17 cellular contexts compared by ENCODE assay signal in the genomic region with DNA sequence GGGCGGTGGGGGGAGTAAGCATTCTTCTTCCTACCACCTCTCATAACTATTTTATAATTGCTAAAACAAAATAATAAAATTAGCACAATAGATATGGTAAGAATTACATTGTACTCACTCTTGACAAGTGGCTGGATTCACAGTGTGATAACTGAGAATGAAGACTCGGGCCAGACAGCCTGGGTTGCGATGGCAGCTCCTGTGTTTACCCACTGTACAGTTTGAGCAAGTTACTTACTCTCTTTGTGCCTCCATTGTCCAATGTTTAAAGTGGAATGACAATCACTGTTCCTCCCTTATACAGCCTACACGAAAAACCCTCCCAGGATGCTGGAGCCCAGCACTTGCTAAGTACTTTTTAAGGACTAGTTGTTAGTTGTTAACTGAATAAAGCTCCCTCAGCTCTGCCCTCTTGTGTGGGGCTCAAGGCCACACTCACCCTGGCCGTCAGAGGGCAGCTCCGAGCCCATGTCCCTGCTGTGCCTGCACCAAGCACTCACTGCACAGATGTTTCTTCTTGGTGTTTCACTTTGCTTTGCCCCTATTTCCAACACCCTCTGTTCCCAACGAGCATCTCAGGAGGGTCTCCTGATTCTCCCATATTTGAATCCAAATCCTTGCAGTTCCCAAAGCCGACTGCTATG. TPM values are rescaled to one million over a fixed set of nuclear protein-coding genes. Genes with fewer than 3 reads are reported as not detected.
DNase-seq lines count a peak whose midpoint lies in the region; ATAC-seq and TF ChIP-seq lines count a peak whose summit lies in the region.
"Had no signal": no experiment of that assay in that cellular context is flagged by ENCODE, and none has a peak within 500 bp of the region (broad histone marks: within the 10 kb centered on the region; RNA-seq: fewer than 3 reads in every experiment).

No MANE protein-coding gene starts in this region.

- intact Hi-C loops in Calu3 (cut with micrococcal nuclease; ENCODE audit: unreplicated experiment): no loop called here
- intact Hi-C loops in CD8-positive, alpha-beta T cell (cut with DNase I, micrococcal nuclease): no loop called here

- DNase-seq in Calu3 (peak; percentile 27), LoVo (ENCODE audit: low spot score) (peak; percentile 11), astrocyte of the spinal cord (ENCODE audit: low read depth, low spot score) (no peak), lung microvascular endothelial cell (ENCODE audit: low read depth in 2 of 2) (peak; percentile 19 to 45), kidney tubule cell (ENCODE audit: low spot score) (no peak), amniotic stem cell (lab: John Stamatoyannopoulos, UW) (no peak)
- DNase-seq in activated T-cell treated with anti-CD3 and anti-CD28 coated beads, Interleukin-2, amount 50 U/mL, for 48 hours: no peak
- no peak for DNase-seq in CD8-positive, alpha-beta T cell
- DNase-seq: activated CD8-positive, alpha-beta T cell treated with anti-CD3 and anti-CD28 coated beads, Interleukin-2, amount 10 ng/mL, durations not matched to agents 7 days and 5 days; activated naive CD4-positive, alpha-beta T cell; caudate nucleus; CD8-positive, alpha-beta memory T cell; NCI-H187 had no signal

- H3K36me3 ChIP-seq in CD8-positive, alpha-beta T cell (ENCODE audit: insufficient read depth, low read length): no peaks in the 10 kb centered on the region
- H3K36me3 ChIP-seq: right atrium auricular region had no signal

- POLR2A ChIA-PET in CD8-positive, alpha-beta T cell (lab: Charles Lee): no interaction called here

- in situ Hi-C loops in astrocyte of the spinal cord (cut with HindIII; ENCODE audit: low sequenced_read_pairs): no loop called here

- no peak overlapping the region for H3K27ac Mint-ChIP-seq in Calu3 (ENCODE audit: unreplicated experiment)
- H3K27ac Mint-ChIP-seq in CD8-positive, alpha-beta T cell: no peak overlapping the region
- H3K27ac Mint-ChIP-seq: activated CD8-positive, alpha-beta T cell treated with anti-CD3 and anti-CD28 coated beads, Interleukin-2, amount 10 ng/mL, durations not matched to agents 7 days and 5 days; CD8-positive, alpha-beta memory T cell; T-helper 1 cell treated with Interleukin-12 subunit alpha and Interleukin-12 subunit beta and Interleukin-4 antibody, amounts not matched to agents 30 μg/mL and 1 μg/mL, for 36 hours had no signal

- peaks cover 69% of the 10 kb centered on the region for H3K27me3 Mint-ChIP-seq in Calu3 (ENCODE audit: unreplicated experiment)
- H3K27me3 Mint-ChIP-seq in CD8-positive, alpha-beta T cell (ENCODE audit: low read depth): peaks cover 7% of the 10 kb centered on the region

- TF ChIP-seq CTCF in Calu3 (IDR thresholded peaks at IDR 0.05; ENCODE audit: unreplicated experiment) (no peak), astrocyte of the spinal cord (IDR thresholded peaks at IDR 0.05; ENCODE audit: low read depth, low read length) (peak; percentile 11)
- TF ChIP-seq CTCF in CD8-positive, alpha-beta T cell (IDR thresholded peaks at IDR 0.05): no peak

- ATAC-seq in CD8-positive, alpha-beta T cell: no peak
- ATAC-seq: activated CD8-positive, alpha-beta T cell treated with anti-CD3 and anti-CD28 coated beads, Interleukin-2, amount 10 ng/mL, durations not matched to agents 7 days and 5 days; esophagus mucosa had no signal

- CTCF ChIA-PET in Calu3 (lab: Charles Lee): no interaction called here
- CTCF ChIA-PET in CD8-positive, alpha-beta T cell (lab: Charles Lee): no interaction called here

- H3K36me3 Mint-ChIP-seq in Calu3 (ENCODE audit: insufficient read depth, unreplicated experiment): no peaks in the 10 kb centered on the region
- no peaks in the 10 kb centered on the region for H3K36me3 Mint-ChIP-seq in CD8-positive, alpha-beta T cell
- H3K36me3 Mint-ChIP-seq: CD8-positive, alpha-beta memory T cell had no signal

- no TSS peak for BruUV-seq in Calu3 (replicated peaks; lab: Mats Ljungman, UMichigan)

- H3K27me3 ChIP-seq in CD8-positive, alpha-beta T cell (ENCODE audit: insufficient read depth, low read length): no peaks in the 10 kb centered on the region
- H3K27me3 ChIP-seq: right atrium auricular region had no signal

- no peak overlapping the region for H3K27ac ChIP-seq in CD8-positive, alpha-beta T cell (ENCODE audit: low read depth, low read length)
- H3K27ac ChIP-seq: right atrium auricular region had no signal

- H3K4me3 ChIP-seq in astrocyte of the spinal cord (ENCODE audit: low read depth, low read length): no peak overlapping the region
- no peak overlapping the region for H3K4me3 ChIP-seq in CD8-positive, alpha-beta T cell (ENCODE audit: low read depth, low read length)
- H3K4me3 ChIP-seq: right atrium auricular region had no signal

- H3K9me3 ChIP-seq in CD8-positive, alpha-beta T cell (ENCODE audit: low read length): no peaks in the 10 kb centered on the region
- H3K9me3 ChIP-seq: right atrium auricular region had no signal

- H3K4me3 Mint-ChIP-seq in Calu3 (ENCODE audit: low read depth, unreplicated experiment): no peak overlapping the region
- H3K4me3 Mint-ChIP-seq in CD8-positive, alpha-beta T cell: no peak overlapping the region
- H3K4me3 Mint-ChIP-seq: activated CD8-positive, alpha-beta T cell treated with anti-CD3 and anti-CD28 coated beads, Interleukin-2, amount 10 ng/mL, durations not matched to agents 7 days and 5 days; CD8-positive, alpha-beta memory T cell; T-helper 1 cell treated with Interleukin-12 subunit alpha and Interleukin-12 subunit beta and Interleukin-4 antibody, amounts not matched to agents 30 μg/mL and 1 μg/mL, for 36 hours had no signal

- H3K4me1 Mint-ChIP-seq in Calu3 (ENCODE audit: low read depth, unreplicated experiment): no peaks in the 10 kb centered on the region
- no peaks in the 10 kb centered on the region for H3K4me1 Mint-ChIP-seq in CD8-positive, alpha-beta T cell (ENCODE audit: low read depth)
- H3K4me1 Mint-ChIP-seq: CD8-positive, alpha-beta memory T cell had no signal

- no peaks in the 10 kb centered on the region for H3K4me1 ChIP-seq in CD8-positive, alpha-beta T cell (ENCODE audit: insufficient read depth, low read length)
- H3K4me1 ChIP-seq: right atrium auricular region had no signal

- no peaks in the 10 kb centered on the region for H3K9me3 Mint-ChIP-seq in Calu3 (ENCODE audit: low read depth, unreplicated experiment)
- H3K9me3 Mint-ChIP-seq in CD8-positive, alpha-beta T cell: no peaks in the 10 kb centered on the region
- H3K9me3 Mint-ChIP-seq: T-helper 1 cell treated with Interleukin-12 subunit alpha and Interleukin-12 subunit beta and Interleukin-4 antibody, amounts not matched to agents 30 μg/mL and 1 μg/mL, for 36 hours had no signal

RNA-seq across cellular contexts. Expression of gene NPS, which starts 56.4 kb away (rescaled TPM):
- not detected in 2 replicates for total RNA-seq in Calu3 (2022)
- not detected in 2 replicates for total RNA-seq in lung microvascular endothelial cell
- total RNA-seq in CD8-positive, alpha-beta T cell: not detected
- total RNA-seq: activated CD8-positive, alpha-beta T cell treated with anti-CD3 and anti-CD28 coated beads, Interleukin-2, amount 10 ng/mL, durations not matched to agents 7 days and 5 days; CD8-positive, alpha-beta memory T cell; esophagus mucosa; mononuclear cell; right atrium auricular region had no signal

Comparison
In these comparisons a context has a peak if more than half of its experiments do, and no peak if none do; other contexts are left out.
1. DNase-seq: peak in Calu3 (single experiment), LoVo (single experiment) and lung microvascular endothelial cell (2 of 2); none in astrocyte of the spinal cord (single experiment), kidney tubule cell (single experiment), activated T-cell treated with anti-CD3 and anti-CD28 coated beads, Interleukin-2, amount 50 U/mL, for 48 hours (0 of 2), CD8-positive, alpha-beta T cell (0 of 7) and amniotic stem cell (single experiment).